Comparison of ENCODE assay signal across 32 cellular contexts in genomic region chr20:53989977-53990376, GRCh38.
"Had no signal": no experiment of that assay in that cellular context is flagged by ENCODE, and none has a peak within 500 bp of the region (broad histone marks: within the 10 kb centered on the region; RNA-seq: fewer than 3 reads in every experiment).

No MANE protein-coding gene starts in this region.

- DNase-seq: activated B cell treated with CpG ODN at 0.5 μM for 24 hours; activated CD4-positive, alpha-beta memory T cell treated with anti-CD3 and anti-CD28 coated beads for 36 hours; activated CD4-positive, alpha-beta T cell treated with anti-CD3 and anti-CD28 coated beads for 4 hours; activated CD4-positive, alpha-beta T cell treated with anti-CD3 and anti-CD28 coated beads, Interleukin-2, amount 10 ng/mL, durations not matched to agents 24 days and 14 days; activated CD4-positive, alpha-beta T cell treated with anti-CD3 and anti-CD28 coated beads, Interleukin-2, amount 50 U/mL, for 1 hour; activated CD4-positive, alpha-beta T cell treated with anti-CD3 and anti-CD28 coated beads, Interleukin-2, amount 50 U/mL, for 4 hours; activated CD4-positive, CD25-positive, alpha-beta regulatory T cell treated with anti-CD3 and anti-CD28 coated beads, Interleukin-2, amount 50 U/mL, for 72 hours; activated CD8-positive, alpha-beta memory T cell treated with anti-CD3 and anti-CD28 coated beads, Interleukin-2, amount 50 U/mL, for 4 hours; activated CD8-positive, alpha-beta T cell treated with anti-CD3 and anti-CD28 coated beads for 36 hours; activated effector memory CD4-positive, alpha-beta T cell treated with anti-CD3 and anti-CD28 coated beads, Interleukin-2, amount 50 U/mL, for 16 hours; activated gamma-delta T cell treated with Interleukin-2 at 50 U/mL for 16 hours; activated naive CD4-positive, alpha-beta T cell; activated naive CD4-positive, alpha-beta T cell treated with anti-CD3 and anti-CD28 coated beads for 36 hours; activated naive CD4-positive, alpha-beta T cell treated with anti-CD3 and anti-CD28 coated beads, Interleukin-2, amount 50 U/mL, for 16 hours; activated naive CD8-positive, alpha-beta T cell treated with anti-CD3 and anti-CD28 coated beads for 36 hours; activated T-cell treated with anti-CD3 and anti-CD28 coated beads for 4 hours; activated T-cell treated with anti-CD3 and anti-CD28 coated beads, Interleukin-2, amount 50 U/mL, for 1 hour; activated T-cell treated with anti-CD3 and anti-CD28 coated beads, Interleukin-2, amount 50 U/mL, for 4 hours; activated T-cell treated with anti-CD3 and anti-CD28 coated beads, Interleukin-2, amount 50 U/mL, for 72 hours; adrenal gland; amniotic stem cell; aorta; body of pancreas; brain microvascular endothelial cell; central memory CD4-positive, alpha-beta T cell; T-helper 1 cell; T-helper 2 cell; T-helper 9 cell; WERI-Rb-1 had no signal

- H3K9me3 ChIP-seq: adrenal gland, body of pancreas, breast epithelium had no signal

- FAIRE-seq: astrocyte, TTC549 had no signal

- H3K27me3 ChIP-seq: adrenal gland, body of pancreas, brain microvascular endothelial cell, breast epithelium had no signal

- H3K27ac ChIP-seq: adrenal gland, body of pancreas, brain microvascular endothelial cell, breast epithelium, WERI-Rb-1 had no signal

- H3K36me3 ChIP-seq: adrenal gland, brain microvascular endothelial cell, breast epithelium, WERI-Rb-1 had no signal

- H3K4me3 ChIP-seq: adrenal gland, body of pancreas, breast epithelium had no signal

- H3K4me1 ChIP-seq: adrenal gland, body of pancreas, breast epithelium had no signal
